8 cellular contexts compared by ENCODE assay signal in the genomic region with DNA sequence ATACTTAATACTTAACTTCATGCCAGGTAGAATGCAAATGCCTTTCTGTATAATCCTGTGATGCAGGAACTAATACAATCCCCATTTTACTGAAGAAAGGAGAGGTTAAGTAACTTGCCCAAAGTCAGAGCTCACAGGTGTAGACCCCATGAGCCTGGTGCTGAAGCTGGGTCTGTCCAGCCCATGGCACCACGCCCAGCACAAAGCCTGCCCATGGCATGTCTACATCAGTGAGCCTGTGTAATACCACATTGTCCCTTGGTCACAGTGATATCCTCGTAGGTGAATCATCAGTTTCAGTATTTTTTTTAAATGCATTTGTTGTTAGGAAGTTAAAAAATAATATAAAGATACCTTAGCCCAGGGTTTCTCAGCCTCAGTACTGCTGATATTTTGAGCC. TPM values are rescaled to one million over a fixed set of nuclear protein-coding genes. Genes with fewer than 3 reads are reported as not detected.
A peak's percentile ranks its signal among the peaks of the same experiment; 100 is the strongest.
DNase-seq lines count a peak whose midpoint lies in the region; ATAC-seq and TF ChIP-seq lines count a peak whose summit lies in the region.

No MANE protein-coding gene starts in this region.

- peak overlapping the region; percentile 98 for H3K27ac Mint-ChIP-seq in activated naive CD4-positive, alpha-beta T cell treated with anti-CD3 and anti-CD28 coated beads, Interleukin-2, amount 50 U/mL, for 72 hours

- peak overlapping the region; percentile 8 for H3K9ac ChIP-seq in muscle layer of colon (ENCODE audit: low read length)

- H3K4me3 ChIP-seq in muscle layer of colon (ENCODE audit: low read depth in 1 of 2, low read length in 2 of 2), result no peak overlapping the region

- no peaks in the 10 kb centered on the region for H3K27me3 ChIP-seq in muscle layer of colon (ENCODE audit: control insufficient read depth in 1 of 2, insufficient read depth in 2 of 2, low read length in 2 of 2)

- ATAC-seq in GM18505 (IDR thresholded peaks at IDR 0.05; ENCODE audit: unreplicated experiment) (no peak), HG03354 (IDR thresholded peaks at IDR 0.05; ENCODE audit: poor library complexity, severe bottlenecking, unreplicated experiment) (peak; percentile 37)
- ATAC-seq in activated naive CD4-positive, alpha-beta T cell treated with anti-CD3 and anti-CD28 coated beads, Interleukin-2, amount 50 U/mL, for 72 hours, result peak; percentile 76 to 79

- H3K4me1 ChIP-seq in muscle layer of colon (ENCODE audit: insufficient read depth, low read length), result peaks cover 63% of the 10 kb centered on the region

- peaks cover 4% of the 10 kb centered on the region for H3K36me3 ChIP-seq in muscle layer of colon (ENCODE audit: insufficient read depth, low read length)

- H3K36me3 Mint-ChIP-seq in activated naive CD4-positive, alpha-beta T cell treated with anti-CD3 and anti-CD28 coated beads, Interleukin-2, amount 50 U/mL, for 72 hours, result peaks cover 0 to 15% of the 10 kb centered on the region in 2 donors

- peak overlapping the region; percentile 79 for H3K27ac ChIP-seq in muscle layer of colon (ENCODE audit: low read depth, low read length)

- peak in 1 of 2 donors; percentile 54 for DNase-seq in activated naive CD4-positive, alpha-beta T cell treated with anti-CD3 and anti-CD28 coated beads, Interleukin-2, amount 50 U/mL, for 72 hours (ENCODE audit: low spot score in 2 of 2)
- DNase-seq in superior temporal gyrus (ENCODE audit: extremely low spot score) (no peak), NCI-H2196 (lab: John Stamatoyannopoulos, UW; ENCODE audit: unreplicated experiment) (no peak), midbrain (lab: John Stamatoyannopoulos, UW) (no peak), DMS53 treated with DMSO at 0.1 percent for 48 hours (lab: John Stamatoyannopoulos, UW; ENCODE audit: unreplicated experiment) (no peak)

- H3K9me3 Mint-ChIP-seq in activated naive CD4-positive, alpha-beta T cell treated with anti-CD3 and anti-CD28 coated beads, Interleukin-2, amount 50 U/mL, for 72 hours, result no peaks in the 10 kb centered on the region

- no peaks in the 10 kb centered on the region for H3K9me3 ChIP-seq in muscle layer of colon (ENCODE audit: low read length)

- peak; percentile 34 for TF ChIP-seq POLR2A in GM18505 (IDR thresholded peaks at IDR 0.05; ENCODE audit: borderline replicate concordance, extremely low read depth, insufficient read depth, insufficient read length)

RNA-seq across cellular contexts. Expression of gene TTC7A, which starts 44.5 kb away (rescaled TPM):
- total RNA-seq in activated naive CD4-positive, alpha-beta T cell treated with anti-CD3 and anti-CD28 coated beads, Interleukin-2, amount 50 U/mL, for 72 hours, result 10 to 100 TPM; 32.9 to 66.6 TPM
